In the genomic region with DNA sequence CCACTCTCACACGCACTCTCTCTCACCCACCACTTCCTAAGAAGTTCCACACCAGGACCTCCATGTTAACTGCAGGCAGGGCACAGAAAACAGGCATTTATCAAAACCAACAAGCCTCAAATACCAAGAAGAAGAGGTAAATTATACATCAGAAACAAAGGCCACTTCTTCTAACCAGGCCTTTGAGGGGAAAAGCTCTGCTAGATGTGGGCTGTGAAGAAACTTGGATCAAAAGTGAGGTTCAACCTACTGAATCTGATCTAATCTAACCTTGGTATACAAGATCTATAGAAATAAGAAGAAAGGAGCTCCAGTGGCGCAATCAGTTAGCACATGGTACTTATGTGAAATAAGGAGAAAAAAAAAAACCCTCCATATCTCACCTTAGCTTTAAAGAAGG, we compare ENCODE assay signal across 6 cellular contexts.
"Had no signal": no experiment of that assay in that cellular context is flagged by ENCODE, and none has a peak within 500 bp of the region (broad histone marks: within the 10 kb centered on the region; RNA-seq: fewer than 3 reads in every experiment).

No MANE protein-coding gene starts in this region.

- H3K4me3 ChIP-seq: GM23338 had no signal

- ATAC-seq: GM23338, HepG2 had no signal

- H3K27ac ChIP-seq: HL-60 had no signal

- H3K27ac Mint-ChIP-seq: GM23338, H9 had no signal

- DNase-seq: H9, HCEC 1CT, KBM-7 had no signal

- H3K4me3 Mint-ChIP-seq: GM23338, H9 had no signal
